In the genomic region with DNA sequence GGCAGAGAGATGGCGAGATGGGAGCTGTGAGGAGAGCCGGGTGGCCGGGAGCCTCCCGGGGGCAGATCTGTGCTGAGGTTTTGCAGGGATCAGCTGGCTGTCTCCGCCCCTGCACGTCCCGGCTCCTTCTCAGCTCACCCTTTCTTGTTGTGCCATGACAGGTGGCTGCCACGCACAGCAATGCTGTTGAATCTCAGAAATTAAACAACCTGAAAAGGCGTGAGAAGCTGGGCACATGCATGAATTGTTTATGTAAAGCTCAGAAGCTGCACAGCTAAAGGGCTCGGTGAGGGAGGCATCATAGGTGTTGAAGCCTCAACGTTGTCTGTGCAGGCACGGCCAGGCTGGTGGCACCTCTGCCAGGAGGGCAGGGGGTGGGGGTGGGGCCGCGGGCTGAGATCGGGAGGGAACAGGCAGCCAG, we compare ENCODE assay signal across 13 cellular contexts. TPM values are rescaled to one million over a fixed set of nuclear protein-coding genes. Genes with fewer than 3 reads are reported as not detected.
A peak's percentile ranks its signal among the peaks of the same experiment; 100 is the strongest.
DNase-seq lines count a peak whose midpoint lies in the region; ATAC-seq and TF ChIP-seq lines count a peak whose summit lies in the region.
"Had no signal": no experiment of that assay in that cellular context is flagged by ENCODE, and none has a peak within 500 bp of the region (broad histone marks: within the 10 kb centered on the region; RNA-seq: fewer than 3 reads in every experiment).

No MANE protein-coding gene starts in this region.

- no peak overlapping the region for H3K9ac ChIP-seq in Karpas-422 (ENCODE audit: low read length)

- H3K27me3 Mint-ChIP-seq in CD14-positive monocyte (ENCODE audit: low read depth in 3 of 3), result peaks cover 29 to 48% (median 32%) of the 10 kb centered on the region in 3 donors

- no peaks in the 10 kb centered on the region for H3K36me3 ChIP-seq in Karpas-422 (ENCODE audit: insufficient read depth, low read length)
- H3K36me3 ChIP-seq: Peyer's patch, upper lobe of left lung had no signal

- in situ Hi-C loops in G401 (cut with HindIII; ENCODE audit: low sequenced_read_pairs), result no loop called here

- no peaks in the 10 kb centered on the region for H3K9me2 ChIP-seq in Karpas-422 (replicated peaks; ENCODE audit: insufficient read depth, low read length)

- peak overlapping the region in 1 of 7 donors; percentile 10 for H3K27ac Mint-ChIP-seq in CD14-positive monocyte
- H3K27ac Mint-ChIP-seq: activated naive CD4-positive, alpha-beta T cell treated with anti-CD3 and anti-CD28 coated beads for 36 hours had no signal

- H2AFZ ChIP-seq in Karpas-422 (ENCODE audit: low read length), result no peak overlapping the region

- H3K27ac ChIP-seq in right cardiac atrium (ENCODE audit: low read length), result no peak overlapping the region
- no peak overlapping the region for H3K27ac ChIP-seq in Karpas-422 (ENCODE audit: low read length)

- H3K4me3 ChIP-seq in right cardiac atrium (ENCODE audit: low read length) (no peak overlapping the region), Karpas-422 (ENCODE audit: low read length) (no peak overlapping the region)
- H3K4me3 ChIP-seq: Peyer's patch, upper lobe of left lung had no signal

- TF ChIP-seq CTCF in CD14-positive monocyte (IDR thresholded peaks at IDR 0.05), result no peak

- DNase-seq in NCI-H510A treated with DMSO at 0.1 percent for 48 hours (lab: John Stamatoyannopoulos, UW) (peak; percentile 24), NCI-H510A (lab: John Stamatoyannopoulos, UW) (no peak), G401 (ENCODE audit: low spot score) (peak; percentile 22), RPMI8226 (peak; percentile 43), right cardiac atrium (peak in 2 of 3 donors; percentile 6 to 55), OCI-M1 (lab: John Stamatoyannopoulos, UW) (no peak), CD14-positive monocyte (ENCODE audit: low spot score) (no peak), Karpas-422 (no peak)
- DNase-seq: NCI-H2029 treated with DMSO at 0.1 percent for 48 hours had no signal

- H3K27me3 ChIP-seq in right cardiac atrium (ENCODE audit: control insufficient read depth, insufficient read depth) (no peaks in the 10 kb centered on the region), Karpas-422 (ENCODE audit: low read length) (no peaks in the 10 kb centered on the region)
- H3K27me3 ChIP-seq: Peyer's patch had no signal

- H3K4me3 Mint-ChIP-seq in CD14-positive monocyte, result no peak overlapping the region
- H3K4me3 Mint-ChIP-seq: activated naive CD4-positive, alpha-beta T cell treated with anti-CD3 and anti-CD28 coated beads for 36 hours had no signal

- ATAC-seq in right cardiac atrium, result no peak

- H3K9me3 Mint-ChIP-seq in CD14-positive monocyte, result peaks cover 3 to 18% (median 8%) of the 10 kb centered on the region in 7 donors
- H3K9me3 Mint-ChIP-seq: activated naive CD4-positive, alpha-beta T cell treated with anti-CD3 and anti-CD28 coated beads for 36 hours had no signal

- H3K4me2 ChIP-seq in Karpas-422 (ENCODE audit: low read depth, low read length, poor library complexity, severe bottlenecking), result no peak overlapping the region

- no peaks in the 10 kb centered on the region for H3K9me3 ChIP-seq in right cardiac atrium (ENCODE audit: control insufficient read depth, low read length)
- H3K9me3 ChIP-seq in Karpas-422 (ENCODE audit: low read length), result peaks cover 6% of the 10 kb centered on the region; the same call in 1 of the 2 replicates
- H3K9me3 ChIP-seq: Peyer's patch, upper lobe of left lung had no signal

- peaks cover 0 to 2% of the 10 kb centered on the region in 2 donors for H3K36me3 Mint-ChIP-seq in CD14-positive monocyte

- no peaks in the 10 kb centered on the region for H3K4me1 ChIP-seq in right cardiac atrium (ENCODE audit: control insufficient read depth, insufficient read depth, low read length)
- no peaks in the 10 kb centered on the region for H3K4me1 ChIP-seq in Karpas-422 (ENCODE audit: low read length)

- no peaks in the 10 kb centered on the region for H3K79me2 ChIP-seq in Karpas-422 (ENCODE audit: low read length)

- H4K20me1 ChIP-seq in Karpas-422 (ENCODE audit: insufficient read depth, low read depth, low read length), result no peaks in the 10 kb centered on the region

- 42% methylated on average over 15 of the region's 15 CpGs for WGBS in right cardiac atrium

- intact Hi-C loops in right cardiac atrium (cut with DNase I) (no loop called here), CD14-positive monocyte (cut with micrococcal nuclease) (no loop called here)

- H3K4me1 Mint-ChIP-seq in CD14-positive monocyte, result peaks cover 3% of the 10 kb centered on the region

RNA-seq across cellular contexts. Expression of a gene that starts 0.9 kb away (rescaled TPM):
- not detected in 2 replicates for total RNA-seq in G401 (2014; rRNA removed; shearing (Covaris generic))
- not detected for total RNA-seq in right cardiac atrium
- 0.05 TPM for polyA plus RNA-seq in right cardiac atrium
- not detected for polyA plus RNA-seq in CD14-positive monocyte
- not detected in 2 replicates for total RNA-seq in Karpas-422 (2014; rRNA removed; shearing (Covaris generic); ENCODE audit: low replicate concordance)
- total RNA-seq: activated naive CD4-positive, alpha-beta T cell treated with anti-CD3 and anti-CD28 coated beads for 36 hours; pulmonary artery endothelial cell had no signal

RNA-seq across cellular contexts. Expression of a gene that starts 10.0 kb away (rescaled TPM):
- total RNA-seq in G401 (2014; rRNA removed; shearing (Covaris generic)), result 0.62 TPM in 1 of 2 replicates, not detected in the other
- 1 to 10 TPM; 5.2 to 6.8 (median 5.4) TPM for total RNA-seq in right cardiac atrium
- polyA plus RNA-seq in right cardiac atrium (7.4 TPM), CD14-positive monocyte (under 1 TPM in 1 of 2 donors, not detected in 1; 0.08 TPM)
- total RNA-seq in Karpas-422 (2014; rRNA removed; shearing (Covaris generic); ENCODE audit: low replicate concordance), result 0.07 TPM in 1 of 2 replicates, not detected in the other
- total RNA-seq: pulmonary artery endothelial cell had no signal

RNA-seq across cellular contexts. Expression of a gene that starts 59.7 kb away (rescaled TPM):
- not detected in 2 replicates for total RNA-seq in G401 (2014; rRNA removed; shearing (Covaris generic))
- total RNA-seq in right cardiac atrium, result 1 to 10 TPM in 1 of 4 donors, under 1 TPM in 2, not detected in 1; 0.17 to 1.4 (median 0.84) TPM
- polyA plus RNA-seq in right cardiac atrium (0.68 TPM), CD14-positive monocyte (under 1 TPM; 0.26 to 0.99 TPM)
- total RNA-seq in Karpas-422 (2014; rRNA removed; shearing (Covaris generic); ENCODE audit: low replicate concordance), result not detected in 2 replicates
- total RNA-seq: activated naive CD4-positive, alpha-beta T cell treated with anti-CD3 and anti-CD28 coated beads for 36 hours; pulmonary artery endothelial cell had no signal

Comparison
In these comparisons a context has a peak if more than half of its experiments do, and no peak if none do; other contexts are left out.
1. DNase-seq: peak in NCI-H510A treated with DMSO at 0.1 percent for 48 hours (single experiment), G401 (single experiment), RPMI8226 (single experiment) and right cardiac atrium (2 of 3); none in NCI-H510A (single experiment), OCI-M1 (single experiment), CD14-positive monocyte (single experiment) and Karpas-422 (single experiment).